In genomic region chr10:49538381-49539319, GRCh38 we compare ENCODE assay signal across 1 cellular context.
A peak's percentile ranks its signal among the peaks of the same experiment; 100 is the strongest.
TF ChIP-seq lines count a peak whose summit lies in the region.

TSS of gene ERCC6 (minus strand) at chr10:49539121.

TF ChIP-seq in K562, 482 proteins besides CTCF, POLR2A, EP300 and RAD21 (continued from another document and continues in another):
- TF ChIP-seq, protein P1, sequence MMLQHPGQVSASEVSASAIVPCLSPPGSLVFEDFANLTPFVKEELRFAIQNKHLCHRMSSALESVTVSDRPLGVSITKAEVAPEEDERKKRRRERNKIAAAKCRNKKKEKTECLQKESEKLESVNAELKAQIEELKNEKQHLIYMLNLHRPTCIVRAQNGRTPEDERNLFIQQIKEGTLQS (IDR thresholded peaks at IDR 0.05), result no peak
- TF ChIP-seq, protein P1 (CRISPR knock-in tag; conservative IDR thresholded peaks at IDR 0.05), result no peak
- TF ChIP-seq PHB2 (IDR thresholded peaks at IDR 0.05; ENCODE audit: low read depth) (no peak), CAMTA2 (CRISPR knock-in tag; conservative IDR thresholded peaks at IDR 0.05) (no peak), SRF (CRISPR knock-in tag; IDR thresholded peaks at IDR 0.05) (peak in 1 of 2 experiments; percentile 51; a peak in 2 of 4 replicates), ZNF830 (CRISPR knock-in tag; IDR thresholded peaks at IDR 0.05) (no peak), ZNF778 (CRISPR knock-in tag; IDR thresholded peaks at IDR 0.05) (no peak), MEF2D (tag; conservative IDR thresholded peaks at IDR 0.05; ENCODE audit: low read depth) (no peak), ZNF57 (CRISPR knock-in tag; IDR thresholded peaks at IDR 0.05) (no peak), E2F6 (IDR thresholded peaks at IDR 0.05; ENCODE audit: borderline replicate concordance in 1 of 2, extremely low read depth in 1 of 2, insufficient read depth in 1 of 2, insufficient read length in 1 of 2, low read depth in 1 of 2, low read length in 1 of 2, poor library complexity in 1 of 2, severe bottlenecking in 1 of 2) (peak; percentile 92), HCFC1 (IDR thresholded peaks at IDR 0.05; ENCODE audit: low read depth, low read length) (peak; percentile 35; the same call in 1 of the 2 replicates), ZNF146 (CRISPR knock-in tag; IDR thresholded peaks at IDR 0.05; ENCODE audit: unreplicated experiment) (no peak), TBP (optimal IDR thresholded peaks at IDR 0.05; ENCODE audit: low read depth, low read length) (peak; percentile 69), ZBTB7A (IDR thresholded peaks at IDR 0.05; ENCODE audit: borderline replicate concordance, control insufficient read depth, low read depth, low read length) (peak; percentile 80; the same call in 1 of the 2 replicates), POLR3G (IDR thresholded peaks at IDR 0.05; ENCODE audit: extremely low read depth, insufficient read length, insufficient replicate concordance) (no peak), SMARCE1 (IDR thresholded peaks at IDR 0.05) (no peak), ZNF431 (CRISPR knock-in tag; IDR thresholded peaks at IDR 0.05) (0 out of 2 replicates have a peak, but pooled peaks have one; percentile 36), MED1 (CRISPR knock-in tag; IDR thresholded peaks at IDR 0.05; ENCODE audit: borderline replicate concordance) (no peak), GATAD2B (IDR thresholded peaks at IDR 0.05; ENCODE audit: borderline replicate concordance) (no peak), SMAD2 (IDR thresholded peaks at IDR 0.05; ENCODE audit: low read depth, low read length) (no peak), RBFOX2 (IDR thresholded peaks at IDR 0.05; ENCODE audit: low read depth, low read length) (peak; percentile 97), TEAD1 (CRISPR knock-in tag; IDR thresholded peaks at IDR 0.05) (no peak; a peak in 1 of 4 replicates), ATF7 (IDR thresholded peaks at IDR 0.05) (peak; percentile 71; the same call in 1 of the 2 replicates), TAF1 (IDR thresholded peaks at IDR 0.05; ENCODE audit: control insufficient read depth, extremely low read depth, insufficient read depth, low read length, severe bottlenecking) (peak; percentile 79), NEUROD1 (IDR thresholded peaks at IDR 0.05; ENCODE audit: borderline replicate concordance, low read depth, low read length, partially characterized antibody) (no peak), NELFE (IDR thresholded peaks at IDR 0.05; ENCODE audit: insufficient read depth, insufficient read length) (no peak), SMC3 (conservative IDR thresholded peaks at IDR 0.05; ENCODE audit: insufficient read depth, low read depth, low read length) (no peak), KDM4B (IDR thresholded peaks at IDR 0.05; ENCODE audit: borderline replicate concordance in 2 of 2, low read depth in 1 of 2) (no peak), CXXC5 (CRISPR knock-in tag; IDR thresholded peaks at IDR 0.05) (peak; percentile 89), EZH2 (IDR thresholded peaks at IDR 0.05; ENCODE audit: borderline replicate concordance, low read depth, low read length) (no peak), TEAD4 (IDR thresholded peaks at IDR 0.05; ENCODE audit: low read length) (peak; percentile 30; the same call in 1 of the 2 replicates), TEAD4 (CRISPR knock-in tag; IDR thresholded peaks at IDR 0.05; ENCODE audit: borderline replicate concordance) (no peak), CTCFL (IDR thresholded peaks at IDR 0.05; ENCODE audit: borderline replicate concordance, insufficient read depth, low read depth, low read length, poor library complexity, severe bottlenecking) (peak; percentile 1)
- TF ChIP-seq, protein P2, sequence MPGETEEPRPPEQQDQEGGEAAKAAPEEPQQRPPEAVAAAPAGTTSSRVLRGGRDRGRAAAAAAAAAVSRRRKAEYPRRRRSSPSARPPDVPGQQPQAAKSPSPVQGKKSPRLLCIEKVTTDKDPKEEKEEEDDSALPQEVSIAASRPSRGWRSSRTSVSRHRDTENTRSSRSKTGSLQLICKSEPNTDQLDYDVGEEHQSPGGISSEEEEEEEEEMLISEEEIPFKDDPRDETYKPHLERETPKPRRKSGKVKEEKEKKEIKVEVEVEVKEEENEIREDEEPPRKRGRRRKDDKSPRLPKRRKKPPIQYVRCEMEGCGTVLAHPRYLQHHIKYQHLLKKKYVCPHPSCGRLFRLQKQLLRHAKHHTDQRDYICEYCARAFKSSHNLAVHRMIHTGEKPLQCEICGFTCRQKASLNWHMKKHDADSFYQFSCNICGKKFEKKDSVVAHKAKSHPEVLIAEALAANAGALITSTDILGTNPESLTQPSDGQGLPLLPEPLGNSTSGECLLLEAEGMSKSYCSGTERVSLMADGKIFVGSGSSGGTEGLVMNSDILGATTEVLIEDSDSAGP (CRISPR knock-in tag; IDR thresholded peaks at IDR 0.05), result no peak
- TF ChIP-seq, protein P3, sequence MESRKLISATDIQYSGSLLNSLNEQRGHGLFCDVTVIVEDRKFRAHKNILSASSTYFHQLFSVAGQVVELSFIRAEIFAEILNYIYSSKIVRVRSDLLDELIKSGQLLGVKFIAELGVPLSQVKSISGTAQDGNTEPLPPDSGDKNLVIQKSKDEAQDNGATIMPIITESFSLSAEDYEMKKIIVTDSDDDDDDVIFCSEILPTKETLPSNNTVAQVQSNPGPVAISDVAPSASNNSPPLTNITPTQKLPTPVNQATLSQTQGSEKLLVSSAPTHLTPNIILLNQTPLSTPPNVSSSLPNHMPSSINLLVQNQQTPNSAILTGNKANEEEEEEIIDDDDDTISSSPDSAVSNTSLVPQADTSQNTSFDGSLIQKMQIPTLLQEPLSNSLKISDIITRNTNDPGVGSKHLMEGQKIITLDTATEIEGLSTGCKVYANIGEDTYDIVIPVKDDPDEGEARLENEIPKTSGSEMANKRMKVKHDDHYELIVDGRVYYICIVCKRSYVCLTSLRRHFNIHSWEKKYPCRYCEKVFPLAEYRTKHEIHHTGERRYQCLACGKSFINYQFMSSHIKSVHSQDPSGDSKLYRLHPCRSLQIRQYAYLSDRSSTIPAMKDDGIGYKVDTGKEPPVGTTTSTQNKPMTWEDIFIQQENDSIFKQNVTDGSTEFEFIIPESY (CRISPR knock-in tag; IDR thresholded peaks at IDR 0.05), result no peak
- TF ChIP-seq, protein P4, sequence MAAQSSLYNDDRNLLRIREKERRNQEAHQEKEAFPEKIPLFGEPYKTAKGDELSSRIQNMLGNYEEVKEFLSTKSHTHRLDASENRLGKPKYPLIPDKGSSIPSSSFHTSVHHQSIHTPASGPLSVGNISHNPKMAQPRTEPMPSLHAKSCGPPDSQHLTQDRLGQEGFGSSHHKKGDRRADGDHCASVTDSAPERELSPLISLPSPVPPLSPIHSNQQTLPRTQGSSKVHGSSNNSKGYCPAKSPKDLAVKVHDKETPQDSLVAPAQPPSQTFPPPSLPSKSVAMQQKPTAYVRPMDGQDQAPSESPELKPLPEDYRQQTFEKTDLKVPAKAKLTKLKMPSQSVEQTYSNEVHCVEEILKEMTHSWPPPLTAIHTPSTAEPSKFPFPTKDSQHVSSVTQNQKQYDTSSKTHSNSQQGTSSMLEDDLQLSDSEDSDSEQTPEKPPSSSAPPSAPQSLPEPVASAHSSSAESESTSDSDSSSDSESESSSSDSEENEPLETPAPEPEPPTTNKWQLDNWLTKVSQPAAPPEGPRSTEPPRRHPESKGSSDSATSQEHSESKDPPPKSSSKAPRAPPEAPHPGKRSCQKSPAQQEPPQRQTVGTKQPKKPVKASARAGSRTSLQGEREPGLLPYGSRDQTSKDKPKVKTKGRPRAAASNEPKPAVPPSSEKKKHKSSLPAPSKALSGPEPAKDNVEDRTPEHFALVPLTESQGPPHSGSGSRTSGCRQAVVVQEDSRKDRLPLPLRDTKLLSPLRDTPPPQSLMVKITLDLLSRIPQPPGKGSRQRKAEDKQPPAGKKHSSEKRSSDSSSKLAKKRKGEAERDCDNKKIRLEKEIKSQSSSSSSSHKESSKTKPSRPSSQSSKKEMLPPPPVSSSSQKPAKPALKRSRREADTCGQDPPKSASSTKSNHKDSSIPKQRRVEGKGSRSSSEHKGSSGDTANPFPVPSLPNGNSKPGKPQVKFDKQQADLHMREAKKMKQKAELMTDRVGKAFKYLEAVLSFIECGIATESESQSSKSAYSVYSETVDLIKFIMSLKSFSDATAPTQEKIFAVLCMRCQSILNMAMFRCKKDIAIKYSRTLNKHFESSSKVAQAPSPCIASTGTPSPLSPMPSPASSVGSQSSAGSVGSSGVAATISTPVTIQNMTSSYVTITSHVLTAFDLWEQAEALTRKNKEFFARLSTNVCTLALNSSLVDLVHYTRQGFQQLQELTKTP (IDR thresholded peaks at IDR 0.05; ENCODE audit: low read depth in 1 of 2, partially characterized antibody in 2 of 2), result peak in 1 of 2 experiments; percentile 28
- TF ChIP-seq, protein P5, sequence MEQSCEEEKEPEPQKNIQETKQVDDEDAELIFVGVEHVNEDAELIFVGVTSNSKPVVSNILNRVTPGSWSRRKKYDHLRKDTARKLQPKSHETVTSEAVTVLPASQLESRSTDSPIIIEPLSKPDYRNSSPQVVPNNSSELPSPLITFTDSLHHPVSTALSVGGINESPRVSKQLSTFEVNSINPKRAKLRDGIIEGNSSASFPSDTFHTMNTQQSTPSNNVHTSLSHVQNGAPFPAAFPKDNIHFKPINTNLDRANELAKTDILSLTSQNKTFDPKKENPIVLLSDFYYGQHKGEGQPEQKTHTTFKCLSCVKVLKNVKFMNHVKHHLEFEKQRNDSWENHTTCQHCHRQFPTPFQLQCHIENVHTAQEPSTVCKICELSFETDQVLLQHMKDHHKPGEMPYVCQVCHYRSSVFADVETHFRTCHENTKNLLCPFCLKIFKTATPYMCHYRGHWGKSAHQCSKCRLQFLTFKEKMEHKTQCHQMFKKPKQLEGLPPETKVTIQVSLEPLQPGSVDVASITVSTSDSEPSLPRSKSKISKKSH (CRISPR knock-in tag; IDR thresholded peaks at IDR 0.05), result no peak
- TF ChIP-seq, protein P6, sequence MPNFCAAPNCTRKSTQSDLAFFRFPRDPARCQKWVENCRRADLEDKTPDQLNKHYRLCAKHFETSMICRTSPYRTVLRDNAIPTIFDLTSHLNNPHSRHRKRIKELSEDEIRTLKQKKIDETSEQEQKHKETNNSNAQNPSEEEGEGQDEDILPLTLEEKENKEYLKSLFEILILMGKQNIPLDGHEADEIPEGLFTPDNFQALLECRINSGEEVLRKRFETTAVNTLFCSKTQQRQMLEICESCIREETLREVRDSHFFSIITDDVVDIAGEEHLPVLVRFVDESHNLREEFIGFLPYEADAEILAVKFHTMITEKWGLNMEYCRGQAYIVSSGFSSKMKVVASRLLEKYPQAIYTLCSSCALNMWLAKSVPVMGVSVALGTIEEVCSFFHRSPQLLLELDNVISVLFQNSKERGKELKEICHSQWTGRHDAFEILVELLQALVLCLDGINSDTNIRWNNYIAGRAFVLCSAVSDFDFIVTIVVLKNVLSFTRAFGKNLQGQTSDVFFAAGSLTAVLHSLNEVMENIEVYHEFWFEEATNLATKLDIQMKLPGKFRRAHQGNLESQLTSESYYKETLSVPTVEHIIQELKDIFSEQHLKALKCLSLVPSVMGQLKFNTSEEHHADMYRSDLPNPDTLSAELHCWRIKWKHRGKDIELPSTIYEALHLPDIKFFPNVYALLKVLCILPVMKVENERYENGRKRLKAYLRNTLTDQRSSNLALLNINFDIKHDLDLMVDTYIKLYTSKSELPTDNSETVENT (CRISPR knock-in tag; IDR thresholded peaks at IDR 0.05), result peak; percentile 94
- TF ChIP-seq, protein P7, sequence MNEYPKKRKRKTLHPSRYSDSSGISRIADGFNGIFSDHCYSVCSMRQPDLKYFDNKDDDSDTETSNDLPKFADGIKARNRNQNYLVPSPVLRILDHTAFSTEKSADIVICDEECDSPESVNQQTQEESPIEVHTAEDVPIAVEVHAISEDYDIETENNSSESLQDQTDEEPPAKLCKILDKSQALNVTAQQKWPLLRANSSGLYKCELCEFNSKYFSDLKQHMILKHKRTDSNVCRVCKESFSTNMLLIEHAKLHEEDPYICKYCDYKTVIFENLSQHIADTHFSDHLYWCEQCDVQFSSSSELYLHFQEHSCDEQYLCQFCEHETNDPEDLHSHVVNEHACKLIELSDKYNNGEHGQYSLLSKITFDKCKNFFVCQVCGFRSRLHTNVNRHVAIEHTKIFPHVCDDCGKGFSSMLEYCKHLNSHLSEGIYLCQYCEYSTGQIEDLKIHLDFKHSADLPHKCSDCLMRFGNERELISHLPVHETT (CRISPR knock-in tag; conservative IDR thresholded peaks at IDR 0.05 in 1 of 2, IDR thresholded peaks at IDR 0.05 in 1 of 2), result peak in 1 of 2 experiments; percentile 69; a peak in 1 of 4 replicates
